Comparison of ENCODE assay signal across 2 cellular contexts in the genomic region with DNA sequence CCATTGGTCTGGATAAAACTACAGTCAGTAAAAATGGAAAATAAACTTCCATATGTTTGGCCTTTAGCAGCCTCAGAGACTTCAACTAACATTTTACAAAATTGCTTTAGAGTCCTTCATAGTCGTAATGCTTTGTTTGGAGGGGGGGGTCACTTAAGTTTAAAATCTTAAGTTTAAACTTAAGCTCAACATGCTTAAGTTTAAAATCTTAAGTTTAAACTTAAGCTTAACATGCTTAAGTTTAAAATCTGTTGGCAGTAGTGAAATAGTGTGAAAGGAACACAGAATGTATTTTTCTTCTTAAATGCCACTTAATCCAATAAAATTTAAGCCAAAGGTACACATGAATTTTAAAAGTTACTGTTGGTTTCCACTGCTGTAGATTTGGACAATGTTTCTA.
TF ChIP-seq lines count a peak whose summit lies in the region.

No MANE protein-coding gene starts in this region.

TF ChIP-seq in HepG2, 621 proteins besides CTCF, POLR2A, EP300 and RAD21 (continued from another document):
- TF ChIP-seq POLR2G (IDR thresholded peaks at IDR 0.05; ENCODE audit: low read depth, low read length) (no peak), MNT (IDR thresholded peaks at IDR 0.05) (peak; percentile 95)
TF ChIP-seq in HepG2: peak in this region for 1.

TF ChIP-seq in GM23338, 12 proteins besides CTCF, POLR2A, EP300 and RAD21:
- TF ChIP-seq, protein P1, sequence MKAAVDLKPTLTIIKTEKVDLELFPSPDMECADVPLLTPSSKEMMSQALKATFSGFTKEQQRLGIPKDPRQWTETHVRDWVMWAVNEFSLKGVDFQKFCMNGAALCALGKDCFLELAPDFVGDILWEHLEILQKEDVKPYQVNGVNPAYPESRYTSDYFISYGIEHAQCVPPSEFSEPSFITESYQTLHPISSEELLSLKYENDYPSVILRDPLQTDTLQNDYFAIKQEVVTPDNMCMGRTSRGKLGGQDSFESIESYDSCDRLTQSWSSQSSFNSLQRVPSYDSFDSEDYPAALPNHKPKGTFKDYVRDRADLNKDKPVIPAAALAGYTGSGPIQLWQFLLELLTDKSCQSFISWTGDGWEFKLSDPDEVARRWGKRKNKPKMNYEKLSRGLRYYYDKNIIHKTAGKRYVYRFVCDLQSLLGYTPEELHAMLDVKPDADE (IDR thresholded peaks at IDR 0.05) = no peak
- TF ChIP-seq EZH2 (IDR thresholded peaks at IDR 0.05; ENCODE audit: low read depth, unreplicated experiment) (no peak), ZNF114 (CRISPR knock-in tag; IDR thresholded peaks at IDR 0.05) (no peak), EZH2phosphoT487 (IDR thresholded peaks at IDR 0.05; ENCODE audit: unreplicated experiment) (no peak), CREB1 (CRISPR knock-in tag; IDR thresholded peaks at IDR 0.05; ENCODE audit: low read depth) (no peak)
